ENCODE assay signal across 9 cellular contexts in genomic region chr17:42819939-42820535, GRCh38. TPM values are rescaled to one million over a fixed set of nuclear protein-coding genes. Genes with fewer than 3 reads are reported as not detected.
DNase-seq lines count a peak whose midpoint lies in the region; ATAC-seq, FAIRE-seq and TF ChIP-seq lines count a peak whose summit lies in the region.
"Had no signal": no experiment of that assay in that cellular context is flagged by ENCODE, and none has a peak within 500 bp of the region (broad histone marks: within the 10 kb centered on the region; RNA-seq: fewer than 3 reads in every experiment).

No MANE protein-coding gene starts in this region.

- ATAC-seq in HG03039 (IDR thresholded peaks at IDR 0.05; ENCODE audit: unreplicated experiment) (no peak), HG02885 (IDR thresholded peaks at IDR 0.05; ENCODE audit: poor library complexity, unreplicated experiment) (no peak)

- TF ChIP-seq POLR2A in H1 (IDR thresholded peaks at IDR 0.05; ENCODE audit: control extremely low read depth in 1 of 2, low read depth in 2 of 2, low read length in 2 of 2) = no peak

- H3K23me2 ChIP-seq in H1 (ENCODE audit: low read depth, low read length) = peaks cover 4% of the 10 kb centered on the region

- no peak overlapping the region for H3K4me2 ChIP-seq in H1 (ENCODE audit: insufficient read depth in 1 of 2, low read depth in 2 of 2, low read length in 2 of 2)

- H2AFZ ChIP-seq in H1 (ENCODE audit: low read length) = no peak overlapping the region

- DNase-seq in AG04450 (ENCODE audit: low read depth, low spot score) = no peak
- DNase-seq in H7 = peak; percentile 86
- peak; percentile 39 for DNase-seq in NCI-H748 treated with DMSO at 0.1 percent for 48 hours (lab: John Stamatoyannopoulos, UW)
- DNase-seq in activated CD4-positive, alpha-beta memory T cell treated with anti-CD3 and anti-CD28 coated beads for 36 hours = peak; percentile 79
- DNase-seq in H1 (ENCODE audit: low read depth in 1 of 2, low spot score in 2 of 2) = peak in 1 of 2 experiments; percentile 77

- H3K14ac ChIP-seq in H1 (ENCODE audit: insufficient read length) = no peak overlapping the region

- H3K23ac ChIP-seq in H1 (ENCODE audit: insufficient read length) = no peak overlapping the region

- TF ChIP-seq CTCF in AG04450 (IDR thresholded peaks at IDR 0.05; ENCODE audit: low read depth, low read length) = peak; percentile 76
- peak; percentile 76 to 83 (median 78) for TF ChIP-seq CTCF in H1 (IDR thresholded peaks at IDR 0.05; ENCODE audit: control extremely low read depth in 1 of 3, insufficient read depth in 1 of 3, low read depth in 1 of 3, low read length in 3 of 3)
- peak; percentile 63 for TF ChIP-seq CTCF in neutrophil (IDR thresholded peaks at IDR 0.05)

- H3K4me3 ChIP-seq in AG04450 (ENCODE audit: low read depth, low read length) (no peak overlapping the region), H7 (ENCODE audit: insufficient read depth, low read depth, low read length) (no peak overlapping the region), H1 (ENCODE audit: extremely low read depth in 1 of 4, insufficient read depth in 2 of 4, low read depth in 3 of 4, low read length in 4 of 4) (no peak overlapping the region), neutrophil (ENCODE audit: low read depth in 1 of 2, low read length in 1 of 2) (no peak overlapping the region)

- intact Hi-C loops in activated CD4-positive, alpha-beta memory T cell treated with anti-CD3 and anti-CD28 coated beads for 36 hours (cut with micrococcal nuclease) = loop anchor here (5.0 to 10.0 kb wide), 2 partner anchors 115 to 243 kb away; partner anchors contain the start of gene PSMC3IP

- H2BK12ac ChIP-seq in H1 (ENCODE audit: low read depth, low read length) = no peak overlapping the region

- H3K27ac Mint-ChIP-seq in activated CD4-positive, alpha-beta memory T cell treated with anti-CD3 and anti-CD28 coated beads for 36 hours = no peak overlapping the region

- peaks cover 50% of the 10 kb centered on the region for H3K36me3 Mint-ChIP-seq in activated CD4-positive, alpha-beta memory T cell treated with anti-CD3 and anti-CD28 coated beads for 36 hours

- no peak overlapping the region for H3K4me3 Mint-ChIP-seq in activated CD4-positive, alpha-beta memory T cell treated with anti-CD3 and anti-CD28 coated beads for 36 hours

- H3K18ac ChIP-seq in H1 (ENCODE audit: extremely low read depth, low read length) = no peak overlapping the region

- POLR2A ChIA-PET in AG04450 (lab: Yijun Ruan, JAX) (no interaction called here), H1 (lab: Charles Lee; ENCODE audit: partially characterized antibody) (interaction anchor here (0.8 to 6.1 kb wide), 4 partner anchors 9 to 109 kb away, joined by 3 to 69 read pairs (median 4); partner anchors contain the start of gene PSME3)
- POLR2A ChIA-PET in activated CD4-positive, alpha-beta memory T cell treated with anti-CD3 and anti-CD28 coated beads for 36 hours (lab: Charles Lee) = interaction anchor here (0.8 kb wide), 1 partner anchor 109 kb away, joined by 3 read pairs; no protein-coding TSS in a partner anchor

- no peak overlapping the region for H3K4ac ChIP-seq in H1 (replicated peaks; ENCODE audit: insufficient read length, low read depth, low read length)

- H2BK5ac ChIP-seq in H1 (ENCODE audit: low read depth, low read length) = no peak overlapping the region

- H3K36me3 ChIP-seq in H7 (replicated peaks; ENCODE audit: control insufficient read depth, insufficient read depth, low read length) (peaks cover 30% of the 10 kb centered on the region), H1 (ENCODE audit: control insufficient read depth in 2 of 4, insufficient read depth in 4 of 4, low read length in 3 of 4) (peaks cover 9 to 46% (median 35%) of the 10 kb centered on the region in 4 experiments), neutrophil (peaks cover 73% of the 10 kb centered on the region)

- H3K27me3 Mint-ChIP-seq in activated CD4-positive, alpha-beta memory T cell treated with anti-CD3 and anti-CD28 coated beads for 36 hours = no peaks in the 10 kb centered on the region

- no peak overlapping the region for H4K91ac ChIP-seq in H1 (replicated peaks; ENCODE audit: insufficient read length, low read length)

- peaks cover 24% of the 10 kb centered on the region for H3K4me1 Mint-ChIP-seq in activated CD4-positive, alpha-beta memory T cell treated with anti-CD3 and anti-CD28 coated beads for 36 hours (ENCODE audit: low read depth)

- H3K9me3 ChIP-seq in AG04450 (ENCODE audit: control insufficient read depth, insufficient read depth, low read length) (no peaks in the 10 kb centered on the region), H1 (ENCODE audit: insufficient read depth in 2 of 2, low read depth in 1 of 2, low read length in 1 of 2) (no peaks in the 10 kb centered on the region), neutrophil (no peaks in the 10 kb centered on the region)

- no peak overlapping the region for H4K5ac ChIP-seq in H1 (ENCODE audit: insufficient read length, low read depth, low read length)

- peak; percentile 33 to 59 for TF ChIP-seq RAD21 in H1 (IDR thresholded peaks at IDR 0.05 in 1 of 2, conservative IDR thresholded peaks at IDR 0.05 in 1 of 2; ENCODE audit: low read depth in 2 of 2, low read length in 2 of 2)

- peaks cover 0 to 8% of the 10 kb centered on the region in 2 experiments; a peak in 2 of 4 replicates for H3K79me2 ChIP-seq in H1 (ENCODE audit: control insufficient read depth in 1 of 2, insufficient read depth in 2 of 2, low read length in 2 of 2)

- H2AK5ac ChIP-seq in H1 (ENCODE audit: low read depth, low read length) = no peak overlapping the region

- no peaks in the 10 kb centered on the region for H3K27me3 ChIP-seq in AG04450 (ENCODE audit: control insufficient read depth, insufficient read depth, low read length)
- H3K27me3 ChIP-seq in H7 (ENCODE audit: control insufficient read depth, insufficient read depth, low read length) = no peaks in the 10 kb centered on the region
- no peaks in the 10 kb centered on the region for H3K27me3 ChIP-seq in H1 (replicated peaks in 1 of 4; ENCODE audit: control insufficient read depth in 3 of 4, extremely low read depth in 1 of 4, insufficient read depth in 3 of 4, low read length in 3 of 4)
- no peaks in the 10 kb centered on the region for H3K27me3 ChIP-seq in neutrophil

- H3K79me1 ChIP-seq in H1 (ENCODE audit: low read depth, low read length) = peaks cover 5% of the 10 kb centered on the region; the same call in 1 of the 2 replicates

- H3K9me3 Mint-ChIP-seq in activated CD4-positive, alpha-beta memory T cell treated with anti-CD3 and anti-CD28 coated beads for 36 hours = no peaks in the 10 kb centered on the region

- H3K27ac ChIP-seq in AG04450 (ENCODE audit: low read depth, low read length) = no peak overlapping the region
- no peak overlapping the region for H3K27ac ChIP-seq in H1 (ENCODE audit: low read depth, low read length)
- H3K27ac ChIP-seq in neutrophil = no peak overlapping the region

- no peaks in the 10 kb centered on the region; a peak in 1 of 7 replicates for H3K4me1 ChIP-seq in H1 (replicated peaks in 1 of 4; ENCODE audit: control insufficient read depth in 3 of 4, insufficient read depth in 4 of 4, low read length in 3 of 4)
- peaks cover 11 to 16% of the 10 kb centered on the region in 2 experiments for H3K4me1 ChIP-seq in neutrophil (ENCODE audit: control insufficient read depth in 1 of 2, insufficient read depth in 1 of 2, low read depth in 1 of 2, low read length in 1 of 2)

- H2BK15ac ChIP-seq in H1 (ENCODE audit: low read length) = no peak overlapping the region

- TF ChIP-seq EP300 in H1 (IDR thresholded peaks at IDR 0.05; ENCODE audit: borderline replicate concordance in 1 of 2, low read depth in 2 of 2, low read length in 2 of 2) = no peak

- no peak overlapping the region for H2BK20ac ChIP-seq in H1 (ENCODE audit: low read length)

- no peak overlapping the region for H3K9ac ChIP-seq in H1 (replicated peaks in 1 of 4; ENCODE audit: extremely low read depth in 1 of 4, low read depth in 3 of 4, low read length in 3 of 4)

- CTCF ChIA-PET in AG04450 (lab: Charles Lee) (interaction anchor here (0.6 to 3.4 kb wide), 18 partner anchors 8 to 178 kb away, joined by 3 to 15 read pairs (median 4); no protein-coding TSS in a partner anchor), H1 (lab: Charles Lee; ENCODE audit: partially characterized antibody) (interaction anchor here (0.5 to 6.8 kb wide), 31 partner anchors 11 to 380 kb away, joined by 3 to 45 read pairs (median 4); partner anchors contain the start of genes AOC3, PSME3 and RPL27)
- CTCF ChIA-PET in activated CD4-positive, alpha-beta memory T cell treated with anti-CD3 and anti-CD28 coated beads for 36 hours (lab: Charles Lee) = interaction anchor here (0.5 to 4.4 kb wide), 22 partner anchors 9 to 242 kb away, joined by 3 to 20 read pairs (median 4); partner anchors contain the start of genes CNTD1, COA3, IFI35 and PSMC3IP

- H4K20me1 ChIP-seq in H1 (replicated peaks in 1 of 2; ENCODE audit: control insufficient read depth in 1 of 2, insufficient read depth in 2 of 2, low read length in 2 of 2) = no peaks in the 10 kb centered on the region

- H4K8ac ChIP-seq in H1 (ENCODE audit: extremely low read depth, insufficient read depth, low read length) = no peak overlapping the region

- no peak overlapping the region for H3K56ac ChIP-seq in H1 (replicated peaks; ENCODE audit: insufficient read length, low read depth, low read length)

- WGBS in H1 (ENCODE audit: extremely low coverage in 1 of 2, insufficient coverage in 1 of 2, insufficient read length in 1 of 2, insufficient replicate concordance in 2 of 2, low coverage in 1 of 2, low lambda C conversion rate in 2 of 2, missing lambda C conversion rate in 1 of 2), 2 experiments = 19% methylated on average over 2 of the region's 2 CpGs; no CpG with 5 or more reads in 1 of the 2 experiments

- no peak for FAIRE-seq in H1 (lab: Jason Lieb, UNC)
- FAIRE-seq: islet of Langerhans had no signal

- no peak overlapping the region for H2BK120ac ChIP-seq in H1 (replicated peaks; ENCODE audit: low read depth, low read length)

RNA-seq across cellular contexts. Expression of gene BECN1, which starts 4.0 kb away (rescaled TPM):
- polyA plus RNA-seq in AG04450 (2011; rRNA removed) (106 and 107 TPM in 2 replicates), H1 (2011; rRNA removed) (31.5 and 38.8 TPM in 2 replicates)
- polyA minus RNA-seq in AG04450 (2011; rRNA and poly(A)+ RNA removed) = 55.3 and 58.5 TPM in 2 replicates
- total RNA-seq in H7 (2014; rRNA removed; shearing (Covaris generic)) = 52.4 and 55.6 TPM in 2 replicates
- total RNA-seq in activated CD4-positive, alpha-beta memory T cell treated with anti-CD3 and anti-CD28 coated beads for 36 hours = 10 to 100 TPM; 72.7 to 77.4 TPM
- 55.4 and 64.2 TPM in 2 replicates for total RNA-seq in H1 (2021; fragmentation: NEBNext Ultra II Directional; extraction: Animal tissue kit (Norgen Biotek cat#: 25700))
- polyA plus RNA-seq in H1 (2011; cell fraction: cytosol; rRNA removed) = 49.7 TPM
- 65.4 TPM for polyA plus RNA-seq in H1 (2011; cell fraction: nucleus; rRNA removed)
- 53.1 to 62.3 TPM (median 59.2 TPM) in 4 replicates for polyA plus RNA-seq in H1 (2012, experiment 1 of 2)
- 9.9 TPM for polyA plus RNA-seq in H1 (2012, experiment 2 of 2)
- polyA plus RNA-seq in H1 (2013, experiment 1 of 2) = 35.0 TPM
- 36.9 TPM for polyA plus RNA-seq in H1 (2013, experiment 2 of 2)
- polyA minus RNA-seq in H1 (2011; rRNA and poly(A)+ RNA removed) = 44.3 and 45.5 TPM in 2 replicates
- polyA minus RNA-seq in H1 (2011; cell fraction: cytosol; rRNA and poly(A)+ RNA removed) = 26.2 TPM
- 57.7 TPM for polyA minus RNA-seq in H1 (2011; cell fraction: nucleus; rRNA and poly(A)+ RNA removed)

RNA-seq across cellular contexts. Expression of gene PSME3, which starts 13.2 kb away (rescaled TPM):
- polyA plus RNA-seq in AG04450 (2011; rRNA removed) = 111 and 129 TPM in 2 replicates
- polyA minus RNA-seq in AG04450 (2011; rRNA and poly(A)+ RNA removed) = 46.4 and 63.3 TPM in 2 replicates
- 113 and 121 TPM in 2 replicates for total RNA-seq in H7 (2014; rRNA removed; shearing (Covaris generic))
- 100 to 1,000 TPM; 111 to 116 TPM for total RNA-seq in activated CD4-positive, alpha-beta memory T cell treated with anti-CD3 and anti-CD28 coated beads for 36 hours
- 223 and 224 TPM in 2 replicates for total RNA-seq in H1 (2021; fragmentation: NEBNext Ultra II Directional; extraction: Animal tissue kit (Norgen Biotek cat#: 25700))
- 109 and 149 TPM in 2 replicates for polyA plus RNA-seq in H1 (2011; rRNA removed)
- 125 TPM for polyA plus RNA-seq in H1 (2011; cell fraction: cytosol; rRNA removed)
- polyA plus RNA-seq in H1 (2011; cell fraction: nucleus; rRNA removed) = 62.2 TPM
- 140 to 181 TPM (median 154 TPM) in 4 replicates for polyA plus RNA-seq in H1 (2012, experiment 1 of 2)
- polyA plus RNA-seq in H1 (2012, experiment 2 of 2) = 250 TPM
- 164 TPM for polyA plus RNA-seq in H1 (2013, experiment 1 of 2)
- 171 TPM for polyA plus RNA-seq in H1 (2013, experiment 2 of 2)
- polyA minus RNA-seq in H1 (2011; rRNA and poly(A)+ RNA removed) = 104 and 116 TPM in 2 replicates
- polyA minus RNA-seq in H1 (2011; cell fraction: cytosol; rRNA and poly(A)+ RNA removed) = 68.5 TPM
- polyA minus RNA-seq in H1 (2011; cell fraction: nucleus; rRNA and poly(A)+ RNA removed) = 63.3 TPM

RNA-seq across cellular contexts. Expression of gene CNTD1, which starts 21.4 kb away (rescaled TPM):
- polyA plus RNA-seq in AG04450 (2011; rRNA removed) = 0.09 and 0.14 TPM in 2 replicates
- polyA minus RNA-seq in AG04450 (2011; rRNA and poly(A)+ RNA removed) = not detected in 2 replicates
- 0.17 TPM in 1 of 2 replicates, not detected in the other for total RNA-seq in H7 (2014; rRNA removed; shearing (Covaris generic))
- total RNA-seq in activated CD4-positive, alpha-beta memory T cell treated with anti-CD3 and anti-CD28 coated beads for 36 hours = not detected
- total RNA-seq in H1 (2021; fragmentation: NEBNext Ultra II Directional; extraction: Animal tissue kit (Norgen Biotek cat#: 25700)) = not detected in 2 replicates
- polyA plus RNA-seq in H1 (2011; rRNA removed) = 0.08 TPM in 1 of 2 replicates, not detected in the other
- polyA plus RNA-seq in H1 (2011; cell fraction: cytosol; rRNA removed) = not detected
- not detected for polyA plus RNA-seq in H1 (2011; cell fraction: nucleus; rRNA removed)
- polyA plus RNA-seq in H1 (2012, experiment 1 of 2) = 0.36 to 0.66 TPM (median 0.56 TPM) in 4 replicates
- polyA plus RNA-seq in H1 (2012, experiment 2 of 2) = 0.10 TPM
- polyA plus RNA-seq in H1 (2013, experiment 1 of 2) = not detected
- not detected for polyA plus RNA-seq in H1 (2013, experiment 2 of 2)
- polyA minus RNA-seq in H1 (2011; rRNA and poly(A)+ RNA removed) = not detected in 2 replicates
- polyA minus RNA-seq in H1 (2011; cell fraction: cytosol; rRNA and poly(A)+ RNA removed) = not detected
- not detected for polyA minus RNA-seq in H1 (2011; cell fraction: nucleus; rRNA and poly(A)+ RNA removed)

RNA-seq across cellular contexts. Expression of gene COA3, which starts 21.5 kb away (rescaled TPM):
- polyA plus RNA-seq in AG04450 (2011; rRNA removed) = 86.7 and 96.3 TPM in 2 replicates
- 33.9 and 43.3 TPM in 2 replicates for polyA minus RNA-seq in AG04450 (2011; rRNA and poly(A)+ RNA removed)
- total RNA-seq in H7 (2014; rRNA removed; shearing (Covaris generic)) = 75.9 and 89.7 TPM in 2 replicates
- 10 to 100 TPM; 31.8 to 36.6 TPM for total RNA-seq in activated CD4-positive, alpha-beta memory T cell treated with anti-CD3 and anti-CD28 coated beads for 36 hours
- 68.4 and 71.2 TPM in 2 replicates for total RNA-seq in H1 (2021; fragmentation: NEBNext Ultra II Directional; extraction: Animal tissue kit (Norgen Biotek cat#: 25700))
- polyA plus RNA-seq in H1 (2011; rRNA removed) = 137 and 143 TPM in 2 replicates
- 101 TPM for polyA plus RNA-seq in H1 (2011; cell fraction: cytosol; rRNA removed)
- 67.6 TPM for polyA plus RNA-seq in H1 (2011; cell fraction: nucleus; rRNA removed)
- 96.5 to 107 TPM (median 101 TPM) in 4 replicates for polyA plus RNA-seq in H1 (2012, experiment 1 of 2)
- polyA plus RNA-seq in H1 (2012, experiment 2 of 2) = 126 TPM
- polyA plus RNA-seq in H1 (2013, experiment 1 of 2) = 65.6 TPM
- polyA plus RNA-seq in H1 (2013, experiment 2 of 2) = 70.2 TPM
- 55.0 and 55.5 TPM in 2 replicates for polyA minus RNA-seq in H1 (2011; rRNA and poly(A)+ RNA removed)
- polyA minus RNA-seq in H1 (2011; cell fraction: cytosol; rRNA and poly(A)+ RNA removed) = 24.8 TPM
- polyA minus RNA-seq in H1 (2011; cell fraction: nucleus; rRNA and poly(A)+ RNA removed) = 31.7 TPM

RNA-seq across cellular contexts. Expression of gene AOC2, which starts 24.3 kb away (rescaled TPM):
- polyA plus RNA-seq in AG04450 (2011; rRNA removed) = 0.16 and 0.33 TPM in 2 replicates
- polyA minus RNA-seq in AG04450 (2011; rRNA and poly(A)+ RNA removed) = 0.51 and 0.61 TPM in 2 replicates
- total RNA-seq in H7 (2014; rRNA removed; shearing (Covaris generic)) = 1.9 and 6.0 TPM in 2 replicates
- 1 to 10 TPM; 1.7 to 2.0 TPM for total RNA-seq in activated CD4-positive, alpha-beta memory T cell treated with anti-CD3 and anti-CD28 coated beads for 36 hours
- total RNA-seq in H1 (2021; fragmentation: NEBNext Ultra II Directional; extraction: Animal tissue kit (Norgen Biotek cat#: 25700)) = 4.0 and 4.2 TPM in 2 replicates
- polyA plus RNA-seq in H1 (2011; rRNA removed) = 4.7 and 7.2 TPM in 2 replicates
- 4.8 TPM for polyA plus RNA-seq in H1 (2011; cell fraction: cytosol; rRNA removed)
- polyA plus RNA-seq in H1 (2011; cell fraction: nucleus; rRNA removed) = 20.4 TPM
- 3.4 to 5.1 TPM (median 4.0 TPM) in 4 replicates for polyA plus RNA-seq in H1 (2012, experiment 1 of 2)
- polyA plus RNA-seq in H1 (2012, experiment 2 of 2) = 0.80 TPM
- 2.3 TPM for polyA plus RNA-seq in H1 (2013, experiment 1 of 2)
- 2.1 TPM for polyA plus RNA-seq in H1 (2013, experiment 2 of 2)
- 3.3 and 4.0 TPM in 2 replicates for polyA minus RNA-seq in H1 (2011; rRNA and poly(A)+ RNA removed)
- 2.3 TPM for polyA minus RNA-seq in H1 (2011; cell fraction: cytosol; rRNA and poly(A)+ RNA removed)
- polyA minus RNA-seq in H1 (2011; cell fraction: nucleus; rRNA and poly(A)+ RNA removed) = 9.3 TPM
